Comparison of ENCODE assay signal across 9 cellular contexts in genomic region chr14:58362798-58363412, GRCh38. TPM values are rescaled to one million over a fixed set of nuclear protein-coding genes. Genes with fewer than 3 reads are reported as not detected.
DNase-seq lines count a peak whose midpoint lies in the region; ATAC-seq and TF ChIP-seq lines count a peak whose summit lies in the region.
"Had no signal": no experiment of that assay in that cellular context is flagged by ENCODE, and none has a peak within 500 bp of the region (broad histone marks: within the 10 kb centered on the region; RNA-seq: fewer than 3 reads in every experiment).

No MANE protein-coding gene starts in this region.

- H3K27ac ChIP-seq in colonic mucosa: no peak overlapping the region
- no peak overlapping the region for H3K27ac ChIP-seq in neural cell (ENCODE audit: low read length)

- no peak for TF ChIP-seq EP300 in neural cell (conservative IDR thresholded peaks at IDR 0.05; ENCODE audit: poor library complexity, severe bottlenecking)

- H3K27me3 ChIP-seq in colonic mucosa: no peaks in the 10 kb centered on the region
- no peaks in the 10 kb centered on the region for H3K27me3 ChIP-seq in neural cell (ENCODE audit: insufficient read depth, low read depth, low read length)

- H3K36me3 Mint-ChIP-seq in CD14-positive monocyte: peaks cover 61 to 77% of the 10 kb centered on the region in 2 donors

- H4K20me1 ChIP-seq in neural cell (ENCODE audit: insufficient read depth): no peaks in the 10 kb centered on the region

- peak; percentile 34 for TF ChIP-seq RAD21 in neural cell (conservative IDR thresholded peaks at IDR 0.05)

- no peaks in the 10 kb centered on the region for H3K9me2 ChIP-seq in neural cell (ENCODE audit: insufficient read depth, low read length)

- H3K4me3 ChIP-seq in colonic mucosa (no peak overlapping the region), neural cell (ENCODE audit: low read length) (no peak overlapping the region)

- DNase-seq in AML-193 (lab: John Stamatoyannopoulos, UW) (peak; percentile 27 to 51), NCI-H2227 treated with DMSO at 0.1 percent for 48 hours (lab: John Stamatoyannopoulos, UW) (peak; percentile 30), colonic mucosa (no peak), CD14-positive monocyte (ENCODE audit: low spot score) (no peak), amniotic stem cell (lab: John Stamatoyannopoulos, UW) (no peak), GOT3 (lab: John Stamatoyannopoulos, UW) (no peak)

- no peak overlapping the region for H3K4me2 ChIP-seq in neural cell (ENCODE audit: low read length)

- no peak overlapping the region for H3K4me3 Mint-ChIP-seq in CD14-positive monocyte
- H3K4me3 Mint-ChIP-seq: central memory CD8-positive, alpha-beta T cell had no signal

- no peak overlapping the region for H3K27ac Mint-ChIP-seq in CD14-positive monocyte

- no peaks in the 10 kb centered on the region for H3K36me3 ChIP-seq in colonic mucosa
- peaks cover 42% of the 10 kb centered on the region for H3K36me3 ChIP-seq in neural cell (ENCODE audit: insufficient read depth, low read length)

- no peak overlapping the region for H2AFZ ChIP-seq in neural cell (ENCODE audit: low read depth, low read length)

- H3K9ac ChIP-seq in colonic mucosa (ENCODE audit: low read depth in 2 of 2, low read length in 2 of 2) (no peak overlapping the region), neural cell (ENCODE audit: low read length) (no peak overlapping the region)

- peak; percentile 16 for TF ChIP-seq CTCF in colonic mucosa (IDR thresholded peaks at IDR 0.05)
- peak; percentile 50 for TF ChIP-seq CTCF in neural cell (IDR thresholded peaks at IDR 0.05; ENCODE audit: poor library complexity, severe bottlenecking)
- no peak for TF ChIP-seq CTCF in CD14-positive monocyte (IDR thresholded peaks at IDR 0.05)

- peaks cover 8% of the 10 kb centered on the region for H3K4me1 Mint-ChIP-seq in CD14-positive monocyte
- H3K4me1 Mint-ChIP-seq: central memory CD8-positive, alpha-beta T cell had no signal

- intact Hi-C loops in colonic mucosa (cut with DNase I): no loop called here
- intact Hi-C loops in CD14-positive monocyte (cut with micrococcal nuclease): no loop called here

- H3K9me3 Mint-ChIP-seq in CD14-positive monocyte: no peaks in the 10 kb centered on the region
- H3K9me3 Mint-ChIP-seq: central memory CD8-positive, alpha-beta T cell had no signal

- no peaks in the 10 kb centered on the region for H3K27me3 Mint-ChIP-seq in CD14-positive monocyte (ENCODE audit: low read depth in 3 of 3)
- H3K27me3 Mint-ChIP-seq: central memory CD8-positive, alpha-beta T cell had no signal

- H3K9me3 ChIP-seq in colonic mucosa: no peaks in the 10 kb centered on the region
- no peaks in the 10 kb centered on the region for H3K9me3 ChIP-seq in neural cell (ENCODE audit: low read length)

- H3K79me2 ChIP-seq in neural cell (replicated peaks; ENCODE audit: insufficient read depth, low read length): peaks cover 4% of the 10 kb centered on the region

- H3K4me1 ChIP-seq in colonic mucosa: no peaks in the 10 kb centered on the region

- ATAC-seq in GM21723 (IDR thresholded peaks at IDR 0.05; ENCODE audit: unreplicated experiment): peak; percentile 72

- no peaks in the 10 kb centered on the region for H3F3A ChIP-seq in neural cell (ENCODE audit: insufficient read depth, low read length, poor library complexity, severe bottlenecking)

TF ChIP-seq in neural cell, 6 proteins besides CTCF, POLR2A, EP300 and RAD21:
- TF ChIP-seq TAF1 (IDR thresholded peaks at IDR 0.05; ENCODE audit: low read depth) (no peak), SMC3 (conservative IDR thresholded peaks at IDR 0.05; ENCODE audit: poor library complexity) (peak; percentile 37)

RNA-seq across cellular contexts. Expression of gene TOMM20L, which starts 32.8 kb away (rescaled TPM):
- total RNA-seq in colonic mucosa: not detected
- polyA plus RNA-seq in neural cell (not detected in 2 replicates), CD14-positive monocyte (under 1 TPM in 1 of 2 donors, not detected in 1; 0.33 TPM)
- polyA minus RNA-seq in neural cell: not detected in 2 replicates

Comparison
In these comparisons a context has a peak if more than half of its experiments do, and no peak if none do; other contexts are left out.
1. DNase-seq: peak in AML-193 (2 of 2) and NCI-H2227 treated with DMSO at 0.1 percent for 48 hours (single experiment); none in colonic mucosa (single experiment), CD14-positive monocyte (single experiment), amniotic stem cell (single experiment) and GOT3 (single experiment).